1 cellular context compared by ENCODE assay signal in the genomic region with DNA sequence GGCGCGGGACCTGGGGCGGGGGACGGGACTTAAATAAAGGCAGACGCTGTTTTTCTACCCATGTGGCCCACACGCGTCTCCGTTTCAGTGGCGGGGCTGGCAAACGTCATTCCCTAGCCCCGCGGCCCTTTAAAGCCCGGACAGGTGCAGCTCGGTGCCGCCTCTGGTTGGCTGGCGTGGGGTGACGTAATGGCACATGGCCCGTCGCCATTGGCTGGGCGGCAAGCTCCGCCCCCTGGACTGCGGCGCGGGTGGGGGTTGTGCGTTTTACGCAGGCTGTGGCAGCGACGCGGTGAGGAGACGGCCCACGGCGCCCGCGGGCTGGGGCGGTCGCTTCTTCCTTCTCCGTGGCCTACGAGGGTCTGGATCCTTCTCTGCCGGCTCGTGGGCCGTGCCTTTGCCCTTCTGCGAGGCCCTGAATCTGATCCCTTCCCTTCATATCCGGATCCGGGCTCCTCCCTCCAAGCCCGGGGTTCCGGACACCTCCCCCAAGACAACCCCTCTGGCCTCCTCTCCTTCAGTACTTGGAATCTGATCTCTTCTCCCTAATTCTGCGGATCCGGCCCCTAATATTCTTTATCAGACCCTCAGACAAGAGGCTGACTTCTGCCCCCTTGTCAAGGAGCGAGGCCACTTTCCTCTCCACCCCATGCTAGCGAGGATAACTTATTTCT.
A peak's percentile ranks its signal among the peaks of the same experiment; 100 is the strongest.
TF ChIP-seq lines count a peak whose summit lies in the region.

TSS of gene CRELD1 (plus strand) at position 274 of the 674 bp plus-strand sequence. CDS start 605 bp downstream, outside the sequence.

TF ChIP-seq in WTC11, 78 proteins besides CTCF, POLR2A, EP300 and RAD21 (continued from another document and continues in another):
- TF ChIP-seq NR3C1 (CRISPR knock-in tag; conservative IDR thresholded peaks at IDR 0.05; ENCODE audit: low read depth) (no peak), FOXP1 (CRISPR knock-in tag; IDR thresholded peaks at IDR 0.05; ENCODE audit: borderline replicate concordance) (peak; percentile 79), ZBTB21 (CRISPR knock-in tag; IDR thresholded peaks at IDR 0.05; ENCODE audit: borderline replicate concordance) (no peak), ATF1 (CRISPR knock-in tag; IDR thresholded peaks at IDR 0.05) (no peak), ZNF396 (CRISPR knock-in tag; IDR thresholded peaks at IDR 0.05; ENCODE audit: borderline replicate concordance) (no peak), SP1 (CRISPR knock-in tag; conservative IDR thresholded peaks at IDR 0.05) (peak; percentile 83), EMX1 (CRISPR knock-in tag; IDR thresholded peaks at IDR 0.05) (no peak), ZNF281 (CRISPR knock-in tag; IDR thresholded peaks at IDR 0.05) (peak; percentile 89; the same call in 1 of the 2 replicates), ZNF532 (CRISPR knock-in tag; IDR thresholded peaks at IDR 0.05; ENCODE audit: borderline replicate concordance) (no peak), RELA (CRISPR knock-in tag; IDR thresholded peaks at IDR 0.05; ENCODE audit: borderline replicate concordance) (peak; percentile 74), ETV6 (CRISPR knock-in tag; IDR thresholded peaks at IDR 0.05) (peak; percentile 87), NFE2L1 (CRISPR knock-in tag; IDR thresholded peaks at IDR 0.05) (no peak), ZNF138 (CRISPR knock-in tag; conservative IDR thresholded peaks at IDR 0.05) (no peak), ATF2 (CRISPR knock-in tag; IDR thresholded peaks at IDR 0.05; ENCODE audit: borderline replicate concordance, low read depth) (no peak), ESRRA (CRISPR knock-in tag; IDR thresholded peaks at IDR 0.05; ENCODE audit: borderline replicate concordance) (peak; percentile 84; the same call in 1 of the 2 replicates), TP53 (CRISPR knock-in tag; IDR thresholded peaks at IDR 0.05) (peak; percentile 92; the same call in 1 of the 2 replicates), PRRX2 (CRISPR knock-in tag; IDR thresholded peaks at IDR 0.05) (no peak), CREM (CRISPR knock-in tag; IDR thresholded peaks at IDR 0.05) (peak; percentile 88)
- TF ChIP-seq, protein P1, sequence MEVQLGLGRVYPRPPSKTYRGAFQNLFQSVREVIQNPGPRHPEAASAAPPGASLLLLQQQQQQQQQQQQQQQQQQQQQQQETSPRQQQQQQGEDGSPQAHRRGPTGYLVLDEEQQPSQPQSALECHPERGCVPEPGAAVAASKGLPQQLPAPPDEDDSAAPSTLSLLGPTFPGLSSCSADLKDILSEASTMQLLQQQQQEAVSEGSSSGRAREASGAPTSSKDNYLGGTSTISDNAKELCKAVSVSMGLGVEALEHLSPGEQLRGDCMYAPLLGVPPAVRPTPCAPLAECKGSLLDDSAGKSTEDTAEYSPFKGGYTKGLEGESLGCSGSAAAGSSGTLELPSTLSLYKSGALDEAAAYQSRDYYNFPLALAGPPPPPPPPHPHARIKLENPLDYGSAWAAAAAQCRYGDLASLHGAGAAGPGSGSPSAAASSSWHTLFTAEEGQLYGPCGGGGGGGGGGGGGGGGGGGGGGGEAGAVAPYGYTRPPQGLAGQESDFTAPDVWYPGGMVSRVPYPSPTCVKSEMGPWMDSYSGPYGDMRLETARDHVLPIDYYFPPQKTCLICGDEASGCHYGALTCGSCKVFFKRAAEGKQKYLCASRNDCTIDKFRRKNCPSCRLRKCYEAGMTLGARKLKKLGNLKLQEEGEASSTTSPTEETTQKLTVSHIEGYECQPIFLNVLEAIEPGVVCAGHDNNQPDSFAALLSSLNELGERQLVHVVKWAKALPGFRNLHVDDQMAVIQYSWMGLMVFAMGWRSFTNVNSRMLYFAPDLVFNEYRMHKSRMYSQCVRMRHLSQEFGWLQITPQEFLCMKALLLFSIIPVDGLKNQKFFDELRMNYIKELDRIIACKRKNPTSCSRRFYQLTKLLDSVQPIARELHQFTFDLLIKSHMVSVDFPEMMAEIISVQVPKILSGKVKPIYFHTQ (CRISPR knock-in tag; IDR thresholded peaks at IDR 0.05), result no peak
- TF ChIP-seq, protein P2, sequence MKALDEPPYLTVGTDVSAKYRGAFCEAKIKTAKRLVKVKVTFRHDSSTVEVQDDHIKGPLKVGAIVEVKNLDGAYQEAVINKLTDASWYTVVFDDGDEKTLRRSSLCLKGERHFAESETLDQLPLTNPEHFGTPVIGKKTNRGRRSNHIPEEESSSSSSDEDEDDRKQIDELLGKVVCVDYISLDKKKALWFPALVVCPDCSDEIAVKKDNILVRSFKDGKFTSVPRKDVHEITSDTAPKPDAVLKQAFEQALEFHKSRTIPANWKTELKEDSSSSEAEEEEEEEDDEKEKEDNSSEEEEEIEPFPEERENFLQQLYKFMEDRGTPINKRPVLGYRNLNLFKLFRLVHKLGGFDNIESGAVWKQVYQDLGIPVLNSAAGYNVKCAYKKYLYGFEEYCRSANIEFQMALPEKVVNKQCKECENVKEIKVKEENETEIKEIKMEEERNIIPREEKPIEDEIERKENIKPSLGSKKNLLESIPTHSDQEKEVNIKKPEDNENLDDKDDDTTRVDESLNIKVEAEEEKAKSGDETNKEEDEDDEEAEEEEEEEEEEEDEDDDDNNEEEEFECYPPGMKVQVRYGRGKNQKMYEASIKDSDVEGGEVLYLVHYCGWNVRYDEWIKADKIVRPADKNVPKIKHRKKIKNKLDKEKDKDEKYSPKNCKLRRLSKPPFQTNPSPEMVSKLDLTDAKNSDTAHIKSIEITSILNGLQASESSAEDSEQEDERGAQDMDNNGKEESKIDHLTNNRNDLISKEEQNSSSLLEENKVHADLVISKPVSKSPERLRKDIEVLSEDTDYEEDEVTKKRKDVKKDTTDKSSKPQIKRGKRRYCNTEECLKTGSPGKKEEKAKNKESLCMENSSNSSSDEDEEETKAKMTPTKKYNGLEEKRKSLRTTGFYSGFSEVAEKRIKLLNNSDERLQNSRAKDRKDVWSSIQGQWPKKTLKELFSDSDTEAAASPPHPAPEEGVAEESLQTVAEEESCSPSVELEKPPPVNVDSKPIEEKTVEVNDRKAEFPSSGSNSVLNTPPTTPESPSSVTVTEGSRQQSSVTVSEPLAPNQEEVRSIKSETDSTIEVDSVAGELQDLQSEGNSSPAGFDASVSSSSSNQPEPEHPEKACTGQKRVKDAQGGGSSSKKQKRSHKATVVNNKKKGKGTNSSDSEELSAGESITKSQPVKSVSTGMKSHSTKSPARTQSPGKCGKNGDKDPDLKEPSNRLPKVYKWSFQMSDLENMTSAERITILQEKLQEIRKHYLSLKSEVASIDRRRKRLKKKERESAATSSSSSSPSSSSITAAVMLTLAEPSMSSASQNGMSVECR (CRISPR knock-in tag; IDR thresholded peaks at IDR 0.05; ENCODE audit: borderline replicate concordance), result peak; percentile 3; the same call in 1 of the 2 replicates
- TF ChIP-seq, protein P3, sequence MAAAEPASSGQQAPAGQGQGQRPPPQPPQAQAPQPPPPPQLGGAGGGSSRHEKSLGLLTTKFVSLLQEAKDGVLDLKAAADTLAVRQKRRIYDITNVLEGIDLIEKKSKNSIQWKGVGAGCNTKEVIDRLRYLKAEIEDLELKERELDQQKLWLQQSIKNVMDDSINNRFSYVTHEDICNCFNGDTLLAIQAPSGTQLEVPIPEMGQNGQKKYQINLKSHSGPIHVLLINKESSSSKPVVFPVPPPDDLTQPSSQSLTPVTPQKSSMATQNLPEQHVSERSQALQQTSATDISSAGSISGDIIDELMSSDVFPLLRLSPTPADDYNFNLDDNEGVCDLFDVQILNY (CRISPR knock-in tag; IDR thresholded peaks at IDR 0.05), result no peak; the same call in 1 of the 2 replicates
- TF ChIP-seq, protein P4, sequence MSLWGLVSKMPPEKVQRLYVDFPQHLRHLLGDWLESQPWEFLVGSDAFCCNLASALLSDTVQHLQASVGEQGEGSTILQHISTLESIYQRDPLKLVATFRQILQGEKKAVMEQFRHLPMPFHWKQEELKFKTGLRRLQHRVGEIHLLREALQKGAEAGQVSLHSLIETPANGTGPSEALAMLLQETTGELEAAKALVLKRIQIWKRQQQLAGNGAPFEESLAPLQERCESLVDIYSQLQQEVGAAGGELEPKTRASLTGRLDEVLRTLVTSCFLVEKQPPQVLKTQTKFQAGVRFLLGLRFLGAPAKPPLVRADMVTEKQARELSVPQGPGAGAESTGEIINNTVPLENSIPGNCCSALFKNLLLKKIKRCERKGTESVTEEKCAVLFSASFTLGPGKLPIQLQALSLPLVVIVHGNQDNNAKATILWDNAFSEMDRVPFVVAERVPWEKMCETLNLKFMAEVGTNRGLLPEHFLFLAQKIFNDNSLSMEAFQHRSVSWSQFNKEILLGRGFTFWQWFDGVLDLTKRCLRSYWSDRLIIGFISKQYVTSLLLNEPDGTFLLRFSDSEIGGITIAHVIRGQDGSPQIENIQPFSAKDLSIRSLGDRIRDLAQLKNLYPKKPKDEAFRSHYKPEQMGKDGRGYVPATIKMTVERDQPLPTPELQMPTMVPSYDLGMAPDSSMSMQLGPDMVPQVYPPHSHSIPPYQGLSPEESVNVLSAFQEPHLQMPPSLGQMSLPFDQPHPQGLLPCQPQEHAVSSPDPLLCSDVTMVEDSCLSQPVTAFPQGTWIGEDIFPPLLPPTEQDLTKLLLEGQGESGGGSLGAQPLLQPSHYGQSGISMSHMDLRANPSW (CRISPR knock-in tag; conservative IDR thresholded peaks at IDR 0.05; ENCODE audit: low read depth), result no peak
- TF ChIP-seq, protein P5, sequence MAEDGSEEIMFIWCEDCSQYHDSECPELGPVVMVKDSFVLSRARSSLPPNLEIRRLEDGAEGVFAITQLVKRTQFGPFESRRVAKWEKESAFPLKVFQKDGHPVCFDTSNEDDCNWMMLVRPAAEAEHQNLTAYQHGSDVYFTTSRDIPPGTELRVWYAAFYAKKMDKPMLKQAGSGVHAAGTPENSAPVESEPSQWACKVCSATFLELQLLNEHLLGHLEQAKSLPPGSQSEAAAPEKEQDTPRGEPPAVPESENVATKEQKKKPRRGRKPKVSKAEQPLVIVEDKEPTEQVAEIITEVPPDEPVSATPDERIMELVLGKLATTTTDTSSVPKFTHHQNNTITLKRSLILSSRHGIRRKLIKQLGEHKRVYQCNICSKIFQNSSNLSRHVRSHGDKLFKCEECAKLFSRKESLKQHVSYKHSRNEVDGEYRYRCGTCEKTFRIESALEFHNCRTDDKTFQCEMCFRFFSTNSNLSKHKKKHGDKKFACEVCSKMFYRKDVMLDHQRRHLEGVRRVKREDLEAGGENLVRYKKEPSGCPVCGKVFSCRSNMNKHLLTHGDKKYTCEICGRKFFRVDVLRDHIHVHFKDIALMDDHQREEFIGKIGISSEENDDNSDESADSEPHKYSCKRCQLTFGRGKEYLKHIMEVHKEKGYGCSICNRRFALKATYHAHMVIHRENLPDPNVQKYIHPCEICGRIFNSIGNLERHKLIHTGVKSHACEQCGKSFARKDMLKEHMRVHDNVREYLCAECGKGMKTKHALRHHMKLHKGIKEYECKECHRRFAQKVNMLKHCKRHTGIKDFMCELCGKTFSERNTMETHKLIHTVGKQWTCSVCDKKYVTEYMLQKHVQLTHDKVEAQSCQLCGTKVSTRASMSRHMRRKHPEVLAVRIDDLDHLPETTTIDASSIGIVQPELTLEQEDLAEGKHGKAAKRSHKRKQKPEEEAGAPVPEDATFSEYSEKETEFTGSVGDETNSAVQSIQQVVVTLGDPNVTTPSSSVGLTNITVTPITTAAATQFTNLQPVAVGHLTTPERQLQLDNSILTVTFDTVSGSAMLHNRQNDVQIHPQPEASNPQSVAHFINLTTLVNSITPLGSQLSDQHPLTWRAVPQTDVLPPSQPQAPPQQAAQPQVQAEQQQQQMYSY (CRISPR knock-in tag; IDR thresholded peaks at IDR 0.05), result 0 out of 2 replicates have a peak, but pooled peaks have one; percentile 41
